In genomic region chr6:7228662-7229375, GRCh38 we compare ENCODE assay signal across 1 cellular context.
TF ChIP-seq lines count a peak whose summit lies in the region.

No MANE protein-coding gene starts in this region.

TF ChIP-seq in IMR-90, 13 proteins besides CTCF, POLR2A, EP300 and RAD21 (continued from another document):
- TF ChIP-seq ELK1 (IDR thresholded peaks at IDR 0.05; ENCODE audit: borderline replicate concordance, low read depth, low read length) (no peak), RCOR1 (IDR thresholded peaks at IDR 0.05; ENCODE audit: insufficient replicate concordance, low read length) (no peak), MXI1 (IDR thresholded peaks at IDR 0.05; ENCODE audit: borderline replicate concordance, low read depth, low read length) (no peak), MAZ (IDR thresholded peaks at IDR 0.05; ENCODE audit: borderline replicate concordance, low read depth, low read length) (no peak), CHD1 (IDR thresholded peaks at IDR 0.05; ENCODE audit: low read depth, low read length) (no peak), MAFK (IDR thresholded peaks at IDR 0.05; ENCODE audit: low read depth, low read length) (no peak), NFE2L2 (IDR thresholded peaks at IDR 0.05; ENCODE audit: low read depth, low read length) (no peak), RFX5 (IDR thresholded peaks at IDR 0.05; ENCODE audit: low read depth, low read length) (no peak), BHLHE40 (IDR thresholded peaks at IDR 0.05; ENCODE audit: low read depth, low read length) (no peak), FOS (IDR thresholded peaks at IDR 0.05; ENCODE audit: low read depth, low read length) (no peak), CEBPB (IDR thresholded peaks at IDR 0.05; ENCODE audit: low read depth, low read length) (no peak), SMC3 (IDR thresholded peaks at IDR 0.05; ENCODE audit: low read depth, low read length) (no peak)
TF ChIP-seq in IMR-90: peak in this region for 0.
